13 cellular contexts compared by ENCODE assay signal in the genomic region with DNA sequence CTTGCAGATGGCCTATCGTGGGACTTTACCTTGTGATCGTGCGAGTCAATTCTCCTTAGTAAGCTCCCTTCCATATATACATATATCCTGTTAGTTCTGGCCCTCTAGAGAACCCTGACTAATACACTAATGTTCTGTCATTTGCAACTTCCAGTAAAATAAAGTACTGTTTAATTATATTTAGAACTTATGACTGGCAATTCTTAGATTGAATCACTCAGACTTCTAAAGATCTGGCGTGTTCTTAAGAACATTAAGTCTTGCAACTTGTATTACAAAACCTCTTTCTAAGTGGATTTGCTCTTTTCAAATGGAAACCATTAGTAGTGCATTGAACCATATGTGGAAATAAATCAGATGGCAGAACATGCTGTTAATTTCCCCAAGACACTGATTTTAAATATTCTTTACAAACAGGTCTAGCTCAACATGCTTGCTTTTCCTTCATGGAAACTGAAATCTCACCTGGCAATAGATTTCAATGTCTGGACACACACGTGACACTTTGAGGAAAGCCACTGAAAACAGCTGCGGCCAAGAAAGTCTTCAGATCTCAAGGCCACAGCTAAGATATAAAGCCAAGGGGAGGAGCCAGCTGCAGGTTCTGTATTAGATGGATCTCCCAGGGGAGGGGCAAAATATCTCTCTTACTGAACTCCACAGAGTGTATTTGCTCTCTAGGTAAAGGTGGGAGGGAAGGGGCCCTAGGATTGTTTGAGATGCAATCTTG. TPM values are rescaled to one million over a fixed set of nuclear protein-coding genes. Genes with fewer than 3 reads are reported as not detected.
DNase-seq lines count a peak whose midpoint lies in the region; ATAC-seq and TF ChIP-seq lines count a peak whose summit lies in the region.
"Had no signal": no experiment of that assay in that cellular context is flagged by ENCODE, and none has a peak within 500 bp of the region (broad histone marks: within the 10 kb centered on the region; RNA-seq: fewer than 3 reads in every experiment).

No MANE protein-coding gene starts in this region.

- peak; percentile 36 for DNase-seq in A673 (ENCODE audit: low spot score)
- DNase-seq in SK-N-SH: no peak
- DNase-seq in GM13977 (ENCODE audit: low spot score): no peak
- DNase-seq in HEK293T (ENCODE audit: extremely low spot score): no peak
- no peak for DNase-seq in cardiac septum (ENCODE audit: low spot score)
- no peak for DNase-seq in GOT3 (lab: John Stamatoyannopoulos, UW)
- DNase-seq: Caco-2, endodermal cell, left ventricle myocardium inferior, SHP77 had no signal

- ATAC-seq in GM18909 (IDR thresholded peaks at IDR 0.05; ENCODE audit: poor library complexity, unreplicated experiment) (peak; percentile 61), HG03060 (IDR thresholded peaks at IDR 0.05; ENCODE audit: low read depth, unreplicated experiment) (peak; percentile 49)

- H3K27ac ChIP-seq in A673 (ENCODE audit: low read depth, low read length, poor library complexity, severe bottlenecking): no peak overlapping the region
- peak overlapping the region in 1 of 2 experiments; percentile 8; a peak in 1 of 4 replicates for H3K27ac ChIP-seq in SK-N-SH (ENCODE audit: low read depth in 2 of 2, low read length in 1 of 2)
- H3K27ac ChIP-seq: left ventricle myocardium inferior had no signal

- H4K20me1 ChIP-seq in SK-N-SH (ENCODE audit: insufficient read depth): no peaks in the 10 kb centered on the region

- TF ChIP-seq CTCF in A673 (conservative IDR thresholded peaks at IDR 0.05; ENCODE audit: low read depth, low read length): no peak
- no peak for TF ChIP-seq CTCF in SK-N-SH (IDR thresholded peaks at IDR 0.05)
- no peak for TF ChIP-seq CTCF in GM13977 (IDR thresholded peaks at IDR 0.05; ENCODE audit: extremely low read depth, insufficient read depth, missing control alignments)

- POLR2A ChIA-PET in A673 (lab: Charles Lee; ENCODE audit: low non-redundant PET) (no interaction called here), SK-N-SH (lab: Yijun Ruan, JAX) (no interaction called here), HEK293T (lab: Yijun Ruan, JAX) (no interaction called here)

- no peaks in the 10 kb centered on the region for H3K9me3 ChIP-seq in A673 (ENCODE audit: low read depth, low read length, poor library complexity, severe bottlenecking)
- no peaks in the 10 kb centered on the region for H3K9me3 ChIP-seq in SK-N-SH
- H3K9me3 ChIP-seq: Caco-2, left ventricle myocardium inferior had no signal

- WGBS in SK-N-SH (ENCODE audit: low lambda C conversion rate): 86% methylated on average over 6 of the region's 6 CpGs

- no peaks in the 10 kb centered on the region for H3K9me2 ChIP-seq in SK-N-SH

- TF ChIP-seq EP300 in SK-N-SH (IDR thresholded peaks at IDR 0.05; ENCODE audit: borderline replicate concordance in 1 of 2, low read depth in 1 of 2, low read length in 1 of 2): no peak; a peak in 1 of 4 replicates

- H3K27me3 ChIP-seq in A673 (replicated peaks; ENCODE audit: insufficient read depth, low read depth, low read length, poor library complexity) (no peaks in the 10 kb centered on the region), SK-N-SH (ENCODE audit: insufficient read depth) (no peaks in the 10 kb centered on the region)

- peaks cover 34% of the 10 kb centered on the region for H3F3A ChIP-seq in SK-N-SH (replicated peaks; ENCODE audit: insufficient read depth)

- no peaks in the 10 kb centered on the region for H3K79me2 ChIP-seq in SK-N-SH (ENCODE audit: insufficient read depth)

- H3K4me3 ChIP-seq in A673 (ENCODE audit: low read depth, low read length, poor library complexity, severe bottlenecking): no peak overlapping the region
- H3K4me3 ChIP-seq in SK-N-SH (ENCODE audit: low read depth in 2 of 2, low read length in 1 of 2): no peak overlapping the region
- H3K4me3 ChIP-seq: left ventricle myocardium inferior, skin epidermis had no signal

- no peak overlapping the region; the same call in 1 of the 2 replicates for H2AFZ ChIP-seq in SK-N-SH (ENCODE audit: low read depth)

- CTCF ChIA-PET in A673 (lab: Charles Lee): no interaction called here
- CTCF ChIA-PET in SK-N-SH (lab: Yijun Ruan, JAX): no interaction called here
- CTCF ChIA-PET in HEK293T (lab: Yijun Ruan, JAX): no interaction called here

- no peak overlapping the region for H3K9ac ChIP-seq in SK-N-SH

- H3K36me3 ChIP-seq in A673 (ENCODE audit: insufficient read depth, low read length, poor library complexity, severe bottlenecking) (no peaks in the 10 kb centered on the region), SK-N-SH (replicated peaks in 1 of 2; ENCODE audit: control insufficient read depth in 1 of 2, insufficient read depth in 2 of 2, low read length in 1 of 2) (no peaks in the 10 kb centered on the region)
- H3K36me3 ChIP-seq: left ventricle myocardium inferior had no signal

- in situ Hi-C loops in GM13977 (cut with MboI; ENCODE audit: low pct_unique_long_range_greater_than_20kb, low sequenced_read_pairs, unreplicated experiment): no loop called here

- BruUV-seq in A673 (replicated peaks; lab: Mats Ljungman, UMichigan): no TSS peak

- H3K4me2 ChIP-seq in SK-N-SH: 0 out of 2 replicates have a peak overlapping the region, but pooled peaks have one; percentile 4

- intact Hi-C loops in A673 (cut with micrococcal nuclease; ENCODE audit: unreplicated experiment): no loop called here
- intact Hi-C loops in cardiac septum (cut with DNase I): no loop called here

- H3K4me1 ChIP-seq in A673 (ENCODE audit: insufficient read depth, low read length, poor library complexity, severe bottlenecking): peaks cover 11% of the 10 kb centered on the region
- peaks cover 0 to 12% of the 10 kb centered on the region in 2 experiments; a peak in 2 of 4 replicates for H3K4me1 ChIP-seq in SK-N-SH (ENCODE audit: control insufficient read depth in 1 of 2, insufficient read depth in 2 of 2, low read depth in 1 of 2, low read length in 1 of 2)
- H3K4me1 ChIP-seq: Caco-2, left ventricle myocardium inferior had no signal

- no peak for TF ChIP-seq RAD21 in SK-N-SH (IDR thresholded peaks at IDR 0.05; ENCODE audit: low read length)

TF ChIP-seq in SK-N-SH, 30 proteins besides CTCF, POLR2A, EP300 and RAD21 (continues in another document):
- no peak for TF ChIP-seq TEAD4 (IDR thresholded peaks at IDR 0.05; ENCODE audit: borderline replicate concordance, insufficient read depth)
- no peak for TF ChIP-seq CHD2 (IDR thresholded peaks at IDR 0.05; ENCODE audit: low read length, partially characterized antibody)
- no peak for TF ChIP-seq GABPA (IDR thresholded peaks at IDR 0.05; ENCODE audit: low read depth)
- TF ChIP-seq FOXJ3 (CRISPR knock-in tag; IDR thresholded peaks at IDR 0.05): no peak
- TF ChIP-seq MXI1 (IDR thresholded peaks at IDR 0.05; ENCODE audit: low read depth, low read length): no peak
- TF ChIP-seq, protein P1, sequence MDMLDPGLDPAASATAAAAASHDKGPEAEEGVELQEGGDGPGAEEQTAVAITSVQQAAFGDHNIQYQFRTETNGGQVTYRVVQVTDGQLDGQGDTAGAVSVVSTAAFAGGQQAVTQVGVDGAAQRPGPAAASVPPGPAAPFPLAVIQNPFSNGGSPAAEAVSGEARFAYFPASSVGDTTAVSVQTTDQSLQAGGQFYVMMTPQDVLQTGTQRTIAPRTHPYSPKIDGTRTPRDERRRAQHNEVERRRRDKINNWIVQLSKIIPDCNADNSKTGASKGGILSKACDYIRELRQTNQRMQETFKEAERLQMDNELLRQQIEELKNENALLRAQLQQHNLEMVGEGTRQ (IDR thresholded peaks at IDR 0.05; ENCODE audit: borderline replicate concordance, low read depth, low read length): no peak
- TF ChIP-seq RXRA (IDR thresholded peaks at IDR 0.05; ENCODE audit: borderline replicate concordance, low read depth): no peak
- TF ChIP-seq FOSL2 (IDR thresholded peaks at IDR 0.05; ENCODE audit: borderline replicate concordance, low read depth): no peak
- no peak for TF ChIP-seq RCOR1 (IDR thresholded peaks at IDR 0.05; ENCODE audit: low read length)
- TF ChIP-seq POLR2AphosphoS5 (IDR thresholded peaks at IDR 0.05; ENCODE audit: low read depth, low read length): no peak
- no peak for TF ChIP-seq RFX5 (IDR thresholded peaks at IDR 0.05; ENCODE audit: low read length)

TF ChIP-seq in HEK293T, 16 proteins besides CTCF, POLR2A, EP300 and RAD21:
- no peak for TF ChIP-seq TARDBP (IDR thresholded peaks at IDR 0.05)
- no peak for TF ChIP-seq CTBP1 (IDR thresholded peaks at IDR 0.05; ENCODE audit: borderline replicate concordance)
- no peak for TF ChIP-seq ARNT (IDR thresholded peaks at IDR 0.05)
- TF ChIP-seq FOXA1 (IDR thresholded peaks at IDR 0.05): no peak
- no peak for TF ChIP-seq HDGF (IDR thresholded peaks at IDR 0.05; ENCODE audit: borderline replicate concordance)

RNA-seq across cellular contexts. Expression of a gene that starts 50.6 kb away (rescaled TPM):
- 43.6 TPM in 2 replicates for total RNA-seq in A673 (2021)
- 74.5 and 76.9 TPM in 2 replicates for polyA plus RNA-seq in SK-N-SH (2012; rRNA removed)
- 79.4 and 117 TPM in 2 replicates for polyA plus RNA-seq in SK-N-SH (2012; cell fraction: cytosol; rRNA removed)
- polyA plus RNA-seq in SK-N-SH (2012; cell fraction: nucleus; rRNA removed): 37.4 and 69.3 TPM in 2 replicates
- 0.35 TPM for total RNA-seq in cardiac septum

Comparison
In these comparisons a context has a peak if more than half of its experiments do, and no peak if none do; other contexts are left out.
1. RNA of a gene that starts 50.6 kb away (total RNA-seq): 43.6 TPM in A673; 0.35 TPM in cardiac septum (single experiment); every median in the first group is over 10 times any median in the second.